In genomic region chrX:3345281-3346081, GRCh38 we compare ENCODE assay signal across 10 cellular contexts. TPM values are rescaled to one million over a fixed set of nuclear protein-coding genes. Genes with fewer than 3 reads are reported as not detected.
A peak's percentile ranks its signal among the peaks of the same experiment; 100 is the strongest.
DNase-seq lines count a peak whose midpoint lies in the region; ATAC-seq and TF ChIP-seq lines count a peak whose summit lies in the region.
"Had no signal": no experiment of that assay in that cellular context is flagged by ENCODE, and none has a peak within 500 bp of the region (broad histone marks: within the 10 kb centered on the region; RNA-seq: fewer than 3 reads in every experiment).

No MANE protein-coding gene starts in this region.

- in situ Hi-C loops in Caki2 (cut with HindIII; ENCODE audit: low pct_unique_long_range_greater_than_20kb, low sequenced_read_pairs), result no loop called here

- no peaks in the 10 kb centered on the region for H3K27me3 ChIP-seq in SJSA1 (replicated peaks)
- H3K27me3 ChIP-seq in left ventricle myocardium inferior (ENCODE audit: low read depth), result peaks cover 19% of the 10 kb centered on the region

- H3K4me3 Mint-ChIP-seq in progenitor cell of endocrine pancreas (ENCODE audit: low read depth), result peak overlapping the region; percentile 66
- H3K4me3 Mint-ChIP-seq: activated naive CD8-positive, alpha-beta T cell treated with anti-CD3 and anti-CD28 coated beads, Interleukin-2, amount 50 U/mL, for 24 hours had no signal

- H3K27ac ChIP-seq in SJSA1, result peak overlapping the region; percentile 92
- H3K27ac ChIP-seq in left ventricle myocardium inferior (replicated peaks), result peak overlapping the region; percentile 82

- intact Hi-C loops in left ventricle myocardium inferior (cut with micrococcal nuclease), result no loop called here

- H3K9me3 ChIP-seq in SJSA1 (replicated peaks) (no peaks in the 10 kb centered on the region), left ventricle myocardium inferior (replicated peaks) (no peaks in the 10 kb centered on the region)

- H3K4me1 Mint-ChIP-seq in progenitor cell of endocrine pancreas (ENCODE audit: low read depth), result peaks cover 3% of the 10 kb centered on the region
- H3K4me1 Mint-ChIP-seq: activated naive CD8-positive, alpha-beta T cell treated with anti-CD3 and anti-CD28 coated beads, Interleukin-2, amount 50 U/mL, for 24 hours had no signal

- H3K9me3 Mint-ChIP-seq in progenitor cell of endocrine pancreas (ENCODE audit: low read depth), result peaks cover 6% of the 10 kb centered on the region
- H3K9me3 Mint-ChIP-seq: activated naive CD8-positive, alpha-beta T cell treated with anti-CD3 and anti-CD28 coated beads, Interleukin-2, amount 50 U/mL, for 24 hours had no signal

- H3K36me3 ChIP-seq in SJSA1 (no peaks in the 10 kb centered on the region), left ventricle myocardium inferior (no peaks in the 10 kb centered on the region)

- peaks cover 2% of the 10 kb centered on the region for H3K36me3 Mint-ChIP-seq in progenitor cell of endocrine pancreas (ENCODE audit: insufficient read depth)

- DNase-seq in Caki2 (ENCODE audit: low read depth) (peak; percentile 58), SJSA1 (ENCODE audit: low read depth in 1 of 2, low spot score in 2 of 2) (peak; percentile 66 to 71), left ventricle myocardium inferior (peak; percentile 58), progenitor cell of endocrine pancreas (ENCODE audit: low spot score, unreplicated experiment) (peak; percentile 46), NCI-H1930 (lab: John Stamatoyannopoulos, UW) (no peak)
- DNase-seq: activated naive CD8-positive, alpha-beta T cell treated with anti-CD3 and anti-CD28 coated beads, Interleukin-2, amount 50 U/mL, for 24 hours; DND-41 had no signal

- H3K4me3 ChIP-seq in SJSA1 (peak overlapping the region; percentile 47), left ventricle myocardium inferior (peak overlapping the region; percentile 65)

- H3K27ac Mint-ChIP-seq in progenitor cell of endocrine pancreas, result no peak overlapping the region
- H3K27ac Mint-ChIP-seq: activated naive CD8-positive, alpha-beta T cell treated with anti-CD3 and anti-CD28 coated beads, Interleukin-2, amount 50 U/mL, for 24 hours had no signal

- no peak for TF ChIP-seq CTCF in left ventricle myocardium inferior (IDR thresholded peaks at IDR 0.05; ENCODE audit: borderline replicate concordance)
- TF ChIP-seq CTCF in progenitor cell of endocrine pancreas (IDR thresholded peaks at IDR 0.05; ENCODE audit: unreplicated experiment), result no peak

- H3K27me3 Mint-ChIP-seq in progenitor cell of endocrine pancreas, result peaks cover 72% of the 10 kb centered on the region

- H3K4me1 ChIP-seq in SJSA1 (replicated peaks) (peaks cover 18% of the 10 kb centered on the region), left ventricle myocardium inferior (no peaks in the 10 kb centered on the region)

- ATAC-seq in HG03457 (IDR thresholded peaks at IDR 0.05; ENCODE audit: unreplicated experiment), result no peak
- ATAC-seq in GM21367 (IDR thresholded peaks at IDR 0.05; ENCODE audit: unreplicated experiment), result no peak
- ATAC-seq in HG03565 (IDR thresholded peaks at IDR 0.05; ENCODE audit: unreplicated experiment), result no peak
- ATAC-seq: activated naive CD8-positive, alpha-beta T cell treated with anti-CD3 and anti-CD28 coated beads, Interleukin-2, amount 50 U/mL, for 24 hours had no signal

RNA-seq across cellular contexts. Expression of gene MXRA5, which starts 1.0 kb away (rescaled TPM):
- 3.4 and 4.3 TPM in 2 replicates for total RNA-seq in Caki2 (2014; rRNA removed; shearing (Covaris generic); ENCODE audit: low replicate concordance)
- 0.22 and 0.32 TPM in 2 replicates for total RNA-seq in SJSA1 (2014; rRNA removed; shearing (Covaris generic))
- total RNA-seq in left ventricle myocardium inferior, result 2.0 TPM
- total RNA-seq in progenitor cell of endocrine pancreas, result 2.0 and 4.0 TPM in 2 replicates

Comparison
In these comparisons a context has a peak if more than half of its experiments do, and no peak if none do; other contexts are left out.
1. DNase-seq: peak in Caki2 (single experiment), SJSA1 (2 of 2), left ventricle myocardium inferior (single experiment) and progenitor cell of endocrine pancreas (single experiment); none in NCI-H1930 (0 of 2).